In the genomic region with DNA sequence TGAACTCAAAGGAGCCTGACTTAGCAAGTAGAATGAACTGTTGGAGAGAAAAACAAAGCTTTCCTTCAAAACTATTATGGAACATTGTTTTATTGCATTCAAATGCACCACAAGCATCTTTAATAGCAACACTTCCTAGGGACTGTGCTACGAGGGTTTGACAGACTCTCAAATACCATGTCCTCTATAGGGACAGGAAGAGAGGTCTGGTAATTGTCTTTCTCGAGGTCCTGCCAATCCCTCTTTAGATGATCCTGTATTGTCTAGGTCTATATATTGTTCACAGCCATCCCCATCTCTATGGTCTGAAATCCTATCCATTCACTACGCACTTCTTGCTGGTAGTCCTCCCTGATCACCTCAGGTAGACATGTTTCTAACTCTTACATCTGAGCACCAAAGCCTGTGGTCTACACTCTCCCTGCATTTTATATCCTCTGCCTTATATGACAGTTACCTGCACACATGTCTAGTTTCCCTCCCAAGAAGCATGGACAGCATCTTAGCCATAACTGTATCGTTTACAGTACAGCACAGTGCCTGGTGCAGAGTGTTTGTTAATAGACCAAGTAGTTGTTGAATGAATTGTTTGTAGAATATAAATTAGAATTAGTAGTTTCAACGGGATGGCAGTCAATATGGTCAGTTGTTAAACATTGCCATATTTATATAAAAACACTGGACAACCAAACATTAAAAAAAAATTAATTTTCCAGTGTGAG, we compare ENCODE assay signal across 1 cellular context.
TF ChIP-seq lines count a peak whose summit lies in the region.

No MANE protein-coding gene starts in this region.

TF ChIP-seq in A549, 52 proteins besides CTCF, POLR2A, EP300 and RAD21:
- no peak for TF ChIP-seq HEYL (CRISPR knock-in tag; IDR thresholded peaks at IDR 0.05)
- no peak for TF ChIP-seq GATA3 (IDR thresholded peaks at IDR 0.05; ENCODE audit: borderline replicate concordance)
- no peak for TF ChIP-seq POLR2AphosphoS2 (conservative IDR thresholded peaks at IDR 0.05; ENCODE audit: low read length)
- TF ChIP-seq BCL3 (IDR thresholded peaks at IDR 0.05): no peak
- no peak for TF ChIP-seq CBX8 (IDR thresholded peaks at IDR 0.05)
- TF ChIP-seq HMGXB4 (CRISPR knock-in tag; IDR thresholded peaks at IDR 0.05; ENCODE audit: borderline replicate concordance): no peak
- TF ChIP-seq TFCP2L1 (CRISPR knock-in tag; IDR thresholded peaks at IDR 0.05): no peak
- TF ChIP-seq FOSB (CRISPR knock-in tag; IDR thresholded peaks at IDR 0.05): no peak
- no peak for TF ChIP-seq SREBF2 (IDR thresholded peaks at IDR 0.05)
- TF ChIP-seq NPAS2 (CRISPR knock-in tag; IDR thresholded peaks at IDR 0.05; ENCODE audit: borderline replicate concordance): no peak
- no peak for TF ChIP-seq ESRRA (IDR thresholded peaks at IDR 0.05; ENCODE audit: borderline replicate concordance, low read length)
